Comparison of ENCODE assay signal across 8 cellular contexts in the genomic region with DNA sequence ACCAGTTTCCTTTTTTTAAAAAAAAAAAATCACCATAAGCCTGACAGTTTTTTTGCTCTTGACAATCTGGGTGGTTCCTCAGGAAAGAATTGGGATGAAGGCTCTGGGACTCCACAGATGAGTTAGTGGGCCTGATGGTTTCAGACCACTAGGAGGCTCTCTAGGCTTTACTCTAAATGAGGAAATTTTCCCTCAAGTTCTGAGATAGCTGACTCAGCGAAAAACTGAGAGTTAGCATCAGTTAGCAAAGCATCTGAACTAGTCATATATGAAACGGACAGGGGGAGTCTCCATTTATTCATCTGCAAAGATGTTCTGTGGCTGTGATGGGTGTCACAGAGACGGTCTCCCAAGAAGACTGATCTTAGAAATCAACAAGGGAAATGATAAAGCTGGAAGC.
A peak's percentile ranks its signal among the peaks of the same experiment; 100 is the strongest.
DNase-seq lines count a peak whose midpoint lies in the region; ATAC-seq, FAIRE-seq and TF ChIP-seq lines count a peak whose summit lies in the region.

No MANE protein-coding gene starts in this region.

- H3K9me3 ChIP-seq in keratinocyte (ENCODE audit: control insufficient read depth, low read depth, low read length) = no peaks in the 10 kb centered on the region

- no peaks in the 10 kb centered on the region for H3K79me2 ChIP-seq in keratinocyte (ENCODE audit: control insufficient read depth, insufficient read depth, low read length)

- FAIRE-seq in D721Med (lab: Jason Lieb, UNC) = no peak
- FAIRE-seq in keratinocyte (lab: Jason Lieb, UNC) = no peak

- ATAC-seq in HG02678 (IDR thresholded peaks at IDR 0.05; ENCODE audit: unreplicated experiment) = no peak
- ATAC-seq in HG03095 (IDR thresholded peaks at IDR 0.05; ENCODE audit: unreplicated experiment) = no peak
- ATAC-seq in GM21825 (IDR thresholded peaks at IDR 0.05; ENCODE audit: unreplicated experiment) = no peak

- H3K9ac ChIP-seq in keratinocyte (ENCODE audit: control insufficient read depth, extremely low read depth, insufficient read depth, low read length) = no peak overlapping the region

- no peak overlapping the region for H3K4me2 ChIP-seq in keratinocyte (ENCODE audit: control insufficient read depth, extremely low read depth, insufficient read depth, low read depth, low read length)

- peak; percentile 29 for TF ChIP-seq CTCF in D721Med (IDR thresholded peaks at IDR 0.05; ENCODE audit: insufficient read depth, missing control alignments)
- peak; percentile 82 for TF ChIP-seq CTCF in VCaP (conservative IDR thresholded peaks at IDR 0.05)
- peak; percentile 12 to 56 (median 37) for TF ChIP-seq CTCF in keratinocyte (optimal IDR thresholded peaks at IDR 0.05 in 1 of 3, IDR thresholded peaks at IDR 0.05 in 1 of 3, conservative IDR thresholded peaks at IDR 0.05 in 1 of 3; ENCODE audit: extremely low read depth in 1 of 3, insufficient read depth in 2 of 3, low read length in 3 of 3)

- no peak overlapping the region for H3K4me3 ChIP-seq in keratinocyte (ENCODE audit: control insufficient read depth in 2 of 3, extremely low read depth in 1 of 3, insufficient read depth in 2 of 3, low read depth in 1 of 3, low read length in 3 of 3)

- DNase-seq in D721Med (ENCODE audit: insufficient read length, low spot score) (no peak), HT-29 (ENCODE audit: low spot score) (peak; percentile 50), keratinocyte (ENCODE audit: low read depth, low spot score) (no peak)
- no peak for DNase-seq in activated CD4-positive, CD25-positive, alpha-beta regulatory T cell treated with anti-CD3 and anti-CD28 coated beads, Interleukin-2, amount 50 U/mL, for 72 hours

- no peak overlapping the region for H3K27ac ChIP-seq in VCaP
- no peak overlapping the region for H3K27ac ChIP-seq in keratinocyte (ENCODE audit: control insufficient read depth, insufficient read depth, low read length)

- peaks cover 3% of the 10 kb centered on the region for H3K27me3 ChIP-seq in keratinocyte (ENCODE audit: control insufficient read depth, extremely low read depth, insufficient read depth, low read length)

- no peaks in the 10 kb centered on the region for H3K9me1 ChIP-seq in keratinocyte (ENCODE audit: control insufficient read depth, extremely low read depth, insufficient read depth, low read length)

- H2AFZ ChIP-seq in keratinocyte (ENCODE audit: control insufficient read depth, low read length) = no peak overlapping the region

- dilution Hi-C loops in keratinocyte (cut with MboI; ENCODE audit: extremely low pct_ligation_motif_present, low sequenced_read_pairs) = no loop called here

- H3K36me3 ChIP-seq in keratinocyte (ENCODE audit: control insufficient read depth in 2 of 2, extremely low read depth in 1 of 2, insufficient read depth in 2 of 2, low read length in 2 of 2) = no peaks in the 10 kb centered on the region

- no peaks in the 10 kb centered on the region for H4K20me1 ChIP-seq in keratinocyte (ENCODE audit: control insufficient read depth, extremely low read depth, insufficient read depth, low read length)

- H3K4me1 ChIP-seq in keratinocyte (ENCODE audit: control insufficient read depth, extremely low read depth, insufficient read depth, low read length) = no peaks in the 10 kb centered on the region

Comparison
In these comparisons a context has a peak if more than half of its experiments do, and no peak if none do; other contexts are left out.
1. CTCF ChIP-seq: peak in every context shown above with its lines; median percentile 82 in VCaP; 37 in keratinocyte; 29 in D721Med.